11 cellular contexts compared by ENCODE assay signal in genomic region chr16:57374925-57375465, GRCh38. TPM values are rescaled to one million over a fixed set of nuclear protein-coding genes. Genes with fewer than 3 reads are reported as not detected.
DNase-seq lines count a peak whose midpoint lies in the region; ATAC-seq, FAIRE-seq and TF ChIP-seq lines count a peak whose summit lies in the region.
"Not testable (repeated sequence)": the region's sequence is repeated elsewhere in the genome, so short reads cannot be mapped to it uniquely, and the experiment has no call there.
"Had no signal": no experiment of that assay in that cellular context is flagged by ENCODE, and none has a peak within 500 bp of the region (broad histone marks: within the 10 kb centered on the region; RNA-seq: fewer than 3 reads in every experiment).

No MANE protein-coding gene starts in this region.

- H3K9me3 Mint-ChIP-seq in chondrocyte (ENCODE audit: low read depth) = not testable (repeated sequence)

- POLR2A ChIA-PET in HepG2 (lab: Yijun Ruan, JAX) = interaction anchor here (3.2 to 7.7 kb wide), 2 partner anchors 43 to 72 kb away, joined by 39 to 303 read pairs; no protein-coding TSS in a partner anchor

- TF ChIP-seq RAD21 in HepG2 (CRISPR knock-in tag; IDR thresholded peaks at IDR 0.05) = not testable (repeated sequence)

- not testable (repeated sequence) for H2AFZ ChIP-seq in HepG2 (ENCODE audit: low read length)

- H3K4me1 Mint-ChIP-seq in chondrocyte (ENCODE audit: low read depth) = peaks cover 51% of the 10 kb centered on the region

- H3K36me3 Mint-ChIP-seq in chondrocyte (ENCODE audit: low read depth) = not testable (repeated sequence)

- CTCF ChIA-PET in HepG2 (lab: Yijun Ruan, JAX; ENCODE audit: low intra/inter-chr PET ratio, low total read pairs) = not testable (repeated sequence)

- in situ Hi-C loops in HepG2 (cut with HindIII; ENCODE audit: extremely low pct_ligation_motif_present, low pct_unique_long_range_greater_than_20kb) = loop anchor here (5.0 kb wide), 1 partner anchor 73 kb away; no protein-coding TSS in a partner anchor

- H3K36me3 ChIP-seq in adipocyte (ENCODE audit: control insufficient read depth, insufficient read depth, low read length, severe bottlenecking); esophagus squamous epithelium; psoas muscle (ENCODE audit: insufficient read depth in 1 of 2, low read depth in 1 of 2); thoracic aorta: not testable (repeated sequence)
- peaks cover 11 to 25% of the 10 kb centered on the region in 2 experiments for H3K36me3 ChIP-seq in HepG2 (replicated peaks in 1 of 2; ENCODE audit: control insufficient read depth in 1 of 2, insufficient read depth in 2 of 2, low read length in 2 of 2)

- not testable (repeated sequence) for TF ChIP-seq POLR2A in esophagus squamous epithelium (IDR thresholded peaks at IDR 0.05); HepG2 (IDR thresholded peaks at IDR 0.05; ENCODE audit: insufficient read depth in 1 of 2, low read depth in 2 of 2, low read length in 2 of 2)

- intact Hi-C loops in esophagus squamous epithelium (cut with DNase I); HepG2 (cut with micrococcal nuclease; ENCODE audit: unreplicated experiment); psoas muscle (cut with DNase I): not testable (repeated sequence)

- H3K9me3 ChIP-seq in adipocyte (ENCODE audit: control insufficient read depth, low read length); esophagus squamous epithelium; HepG2 (ENCODE audit: low read length); psoas muscle; thoracic aorta: not testable (repeated sequence)

- WGBS in esophagus squamous epithelium, 2 donors = 77% methylated on average over 8 of the region's 8 CpGs
- 93% methylated on average over 8 of the region's 8 CpGs for WGBS in HepG2 (ENCODE audit: low lambda C conversion rate)
- WGBS in psoas muscle, 3 donors = 85 to 88% (median 86%) methylated on average over 8 of the region's 8 CpGs

- H3K27ac ChIP-seq in esophagus squamous epithelium = peak overlapping the region in 3 of 4 donors; percentile 87 to 91 (median 89)
- H3K27ac ChIP-seq in HepG2 (ENCODE audit: extremely low read length, insufficient read depth, low read length) = peak overlapping the region; percentile 99
- not testable (repeated sequence) for H3K27ac ChIP-seq in psoas muscle
- peak overlapping the region; percentile 98 for H3K27ac ChIP-seq in thoracic aorta

- not testable (repeated sequence) for H4K20me1 ChIP-seq in HepG2 (ENCODE audit: insufficient read depth, low read length)

- ATAC-seq in HepG2; psoas muscle; thoracic aorta (ENCODE audit: insufficient number of reproducible peaks, low FRiP score, low read depth): not testable (repeated sequence)

- H3K4me2 ChIP-seq in HepG2 (ENCODE audit: low read depth, low read length) = peak overlapping the region; percentile 98

- H3K9ac ChIP-seq in adipocyte (ENCODE audit: low read length); HepG2 (ENCODE audit: insufficient read depth, low read depth, low read length): not testable (repeated sequence)

- TF ChIP-seq EP300 in HepG2 (IDR thresholded peaks at IDR 0.05; ENCODE audit: low read depth in 2 of 2, low read length in 2 of 2); HepG2 (CRISPR knock-in tag; IDR thresholded peaks at IDR 0.05; ENCODE audit: borderline replicate concordance): not testable (repeated sequence)

- BruUV-seq in HepG2 (replicated peaks; lab: Mats Ljungman, UMichigan) = not testable (repeated sequence)

- H3K27me3 ChIP-seq in adipocyte (replicated peaks; ENCODE audit: control insufficient read depth, insufficient read depth, low read length); esophagus squamous epithelium; HepG2 (ENCODE audit: control insufficient read depth in 1 of 2, insufficient read depth in 2 of 2, low read length in 2 of 2); psoas muscle (ENCODE audit: insufficient read depth in 3 of 3, low read length in 2 of 3); thoracic aorta (replicated peaks; ENCODE audit: insufficient read depth): not testable (repeated sequence)

- not testable (repeated sequence) for TF ChIP-seq CTCF in chondrocyte (IDR thresholded peaks at IDR 0.05); esophagus squamous epithelium (IDR thresholded peaks at IDR 0.05); HepG2 (CRISPR knock-in tag; IDR thresholded peaks at IDR 0.05); psoas muscle (IDR thresholded peaks at IDR 0.05); thoracic aorta (IDR thresholded peaks at IDR 0.05)

- not testable (repeated sequence) for FAIRE-seq in HepG2 (lab: Jason Lieb, UNC)

- H3K27me3 Mint-ChIP-seq in chondrocyte (ENCODE audit: low read depth) = not testable (repeated sequence)

- not testable (repeated sequence) for H3K27ac Mint-ChIP-seq in chondrocyte (ENCODE audit: unreplicated experiment)

- H3K4me1 ChIP-seq in adipocyte (ENCODE audit: control insufficient read depth, insufficient read depth, low read length) (peaks cover 34% of the 10 kb centered on the region), esophagus squamous epithelium (peaks cover 19 to 85% (median 50%) of the 10 kb centered on the region in 3 donors), HepG2 (ENCODE audit: insufficient read depth, low read length) (peaks cover 78% of the 10 kb centered on the region), thoracic aorta (ENCODE audit: control insufficient read depth in 1 of 2, low read depth in 2 of 2) (peaks cover 21 to 69% of the 10 kb centered on the region in 2 donors)
- not testable (repeated sequence) for H3K4me1 ChIP-seq in psoas muscle

- DNase-seq in adipocyte (ENCODE audit: low read depth); chondrocyte (ENCODE audit: low spot score); esophagus squamous epithelium (lab: John Stamatoyannopoulos, UW); HepG2 (ENCODE audit: low spot score); psoas muscle; thoracic aorta (ENCODE audit: low spot score): not testable (repeated sequence)

- H3K4me3 Mint-ChIP-seq in chondrocyte (ENCODE audit: unreplicated experiment) = peak overlapping the region; percentile 25

- H3K79me2 ChIP-seq in HepG2 (ENCODE audit: insufficient read depth, low read length) = peaks cover 55% of the 10 kb centered on the region

- H3K4me3 ChIP-seq in adipocyte (ENCODE audit: low read length) = peak overlapping the region; percentile 8
- H3K4me3 ChIP-seq in esophagus squamous epithelium = peak overlapping the region in 1 of 4 donors; percentile 66
- H3K4me3 ChIP-seq in HepG2 (replicated peaks in 1 of 3; ENCODE audit: insufficient read depth in 1 of 3, low read depth in 2 of 3, low read length in 3 of 3) = not testable (repeated sequence)
- peak overlapping the region; percentile 66 for H3K4me3 ChIP-seq in psoas muscle
- peak overlapping the region; percentile 85 for H3K4me3 ChIP-seq in thoracic aorta

RNA-seq across cellular contexts. Expression of gene CX3CL1, which starts 2.7 kb away (rescaled TPM):
- total RNA-seq in chondrocyte (11.2 to 47.9 TPM (median 46.0 TPM) in 3 replicates), esophagus squamous epithelium (10 to 100 TPM in 1 of 4 donors, 1 to 10 TPM in 3; 3.3 to 14.8 (median 7.4) TPM), HepG2 (2016; rRNA removed; fragmentation: Illumina TruSeq; extraction: Trizol) (23.4 and 57.3 TPM in 2 replicates), psoas muscle (10 to 100 TPM in 2 of 4 donors, 1 to 10 TPM in 2; 3.8 to 13.5 (median 9.1) TPM), thoracic aorta (100 to 1,000 TPM; 106 to 117 TPM)
- total RNA-seq in HepG2 (2016; cell fraction: cytosol; rRNA removed; fragmentation: Illumina TruSeq; extraction: Trizol; ENCODE audit: low read depth) = 7.3 and 8.2 TPM in 2 replicates
- 21.6 and 59.9 TPM in 2 replicates for total RNA-seq in HepG2 (2016; cell fraction: insoluble cytoplasmic fraction; rRNA removed; fragmentation: Illumina TruSeq; extraction: Trizol)
- total RNA-seq in HepG2 (2016; cell fraction: membrane; rRNA removed; fragmentation: Illumina TruSeq; extraction: Trizol) = 22.2 and 22.7 TPM in 2 replicates
- total RNA-seq in HepG2 (2016; cell fraction: nucleus; rRNA removed; fragmentation: Illumina TruSeq; extraction: Trizol) = 62.3 and 70.4 TPM in 2 replicates
- polyA plus RNA-seq in HepG2 (2011; rRNA removed) (60.8 and 96.8 TPM in 2 replicates), psoas muscle (1 to 10 TPM; 3.3 to 6.2 (median 4.5) TPM)
- 56.4 and 56.5 TPM in 2 replicates for polyA plus RNA-seq in HepG2 (2011; cell fraction: cytosol; rRNA removed)
- 79.9 and 86.1 TPM in 2 replicates for polyA plus RNA-seq in HepG2 (2011; cell fraction: nucleus; rRNA removed)
- 41.7 and 72.2 TPM in 2 replicates for polyA plus RNA-seq in HepG2 (2012)
- polyA plus RNA-seq in HepG2 (2016; cell fraction: cytosol; fragmentation: Illumina TruSeq; extraction: Trizol; ENCODE audit: low read depth) = 7.2 and 7.4 TPM in 2 replicates
- polyA plus RNA-seq in HepG2 (2016; cell fraction: insoluble cytoplasmic fraction; fragmentation: Illumina TruSeq; extraction: Trizol; ENCODE audit: low read depth) = 27.9 and 36.9 TPM in 2 replicates
- polyA plus RNA-seq in HepG2 (2016; cell fraction: membrane; fragmentation: Illumina TruSeq; extraction: Trizol; ENCODE audit: low read depth) = 15.0 and 15.2 TPM in 2 replicates
- 134 and 147 TPM in 2 replicates for polyA plus RNA-seq in HepG2 (2016; cell fraction: nucleus; fragmentation: Illumina TruSeq; extraction: Trizol; ENCODE audit: insufficient read depth, low read depth)
- polyA minus RNA-seq in HepG2 (2011; rRNA and poly(A)+ RNA removed; ENCODE audit: low replicate concordance) = 0.19 and 92.7 TPM in 2 replicates
- 36.8 and 44.2 TPM in 2 replicates for polyA minus RNA-seq in HepG2 (2011; cell fraction: cytosol; rRNA and poly(A)+ RNA removed)
- 38.0 and 38.2 TPM in 2 replicates for polyA minus RNA-seq in HepG2 (2011; cell fraction: nucleus; rRNA and poly(A)+ RNA removed)
- total RNA-seq: A673; Caco-2; CD8-positive, alpha-beta memory T cell had no signal
- polyA plus RNA-seq: CD8-positive, alpha-beta memory T cell had no signal

RNA-seq across cellular contexts. Expression of gene CCL22, which starts 16.4 kb away (rescaled TPM):
- not detected in 3 replicates for total RNA-seq in chondrocyte
- 1 to 10 TPM in 1 of 4 donors, under 1 TPM in 3; 0.09 to 1.6 (median 0.38) TPM for total RNA-seq in esophagus squamous epithelium
- total RNA-seq in HepG2 (2016; rRNA removed; fragmentation: Illumina TruSeq; extraction: Trizol) = 0.06 TPM in 1 of 2 replicates, not detected in the other
- not detected in 2 replicates for total RNA-seq in HepG2 (2016; cell fraction: cytosol; rRNA removed; fragmentation: Illumina TruSeq; extraction: Trizol; ENCODE audit: low read depth)
- 0.06 and 0.09 TPM in 2 replicates for total RNA-seq in HepG2 (2016; cell fraction: insoluble cytoplasmic fraction; rRNA removed; fragmentation: Illumina TruSeq; extraction: Trizol)
- not detected in 2 replicates for total RNA-seq in HepG2 (2016; cell fraction: membrane; rRNA removed; fragmentation: Illumina TruSeq; extraction: Trizol)
- total RNA-seq in HepG2 (2016; cell fraction: nucleus; rRNA removed; fragmentation: Illumina TruSeq; extraction: Trizol) = 0.16 TPM in 1 of 2 replicates, not detected in the other
- polyA plus RNA-seq in HepG2 (2011; rRNA removed) = 0.04 TPM in 1 of 2 replicates, not detected in the other
- polyA plus RNA-seq in HepG2 (2011; cell fraction: cytosol; rRNA removed) = 0.01 and 0.04 TPM in 2 replicates
- polyA plus RNA-seq in HepG2 (2011; cell fraction: nucleus; rRNA removed) = 0.03 TPM in 1 of 2 replicates, not detected in the other
- polyA plus RNA-seq in HepG2 (2012) = 0.04 TPM in 1 of 2 replicates, not detected in the other
- 0.05 TPM in 1 of 2 replicates, not detected in the other for polyA plus RNA-seq in HepG2 (2016; cell fraction: cytosol; fragmentation: Illumina TruSeq; extraction: Trizol; ENCODE audit: low read depth)
- polyA plus RNA-seq in HepG2 (2016; cell fraction: insoluble cytoplasmic fraction; fragmentation: Illumina TruSeq; extraction: Trizol; ENCODE audit: low read depth) = 0.17 TPM in 1 of 2 replicates, not detected in the other
- polyA plus RNA-seq in HepG2 (2016; cell fraction: membrane; fragmentation: Illumina TruSeq; extraction: Trizol; ENCODE audit: low read depth) = 0.06 TPM in 1 of 2 replicates, not detected in the other
- 0.25 TPM in 1 of 2 replicates, not detected in the other for polyA plus RNA-seq in HepG2 (2016; cell fraction: nucleus; fragmentation: Illumina TruSeq; extraction: Trizol; ENCODE audit: insufficient read depth, low read depth)
- polyA minus RNA-seq in HepG2 (2011; rRNA and poly(A)+ RNA removed; ENCODE audit: low replicate concordance) = 0.07 TPM in 1 of 2 replicates, not detected in the other
- polyA minus RNA-seq in HepG2 (2011; cell fraction: cytosol; rRNA and poly(A)+ RNA removed) = not detected in 2 replicates
- not detected in 2 replicates for polyA minus RNA-seq in HepG2 (2011; cell fraction: nucleus; rRNA and poly(A)+ RNA removed)
- under 1 TPM in 1 of 4 donors, not detected in 3; 0.12 TPM for total RNA-seq in psoas muscle
- polyA plus RNA-seq in psoas muscle = under 1 TPM in 1 of 3 donors, not detected in 2; 0.04 TPM
- total RNA-seq in thoracic aorta = not detected
- total RNA-seq: A673, H1, HT-29 had no signal
- polyA plus RNA-seq: CD8-positive, alpha-beta memory T cell; H1 had no signal

RNA-seq across cellular contexts. Expression of gene CCL17, which starts 29.6 kb away (rescaled TPM):
- total RNA-seq in chondrocyte (not detected in 3 replicates), esophagus squamous epithelium (1 to 10 TPM in 1 of 4 donors, under 1 TPM in 1, not detected in 2; 0.64 to 1.3 TPM), HepG2 (2016; rRNA removed; fragmentation: Illumina TruSeq; extraction: Trizol) (not detected in 2 replicates), psoas muscle (not detected), thoracic aorta (not detected)
- not detected in 2 replicates for total RNA-seq in HepG2 (2016; cell fraction: cytosol; rRNA removed; fragmentation: Illumina TruSeq; extraction: Trizol; ENCODE audit: low read depth)
- not detected in 2 replicates for total RNA-seq in HepG2 (2016; cell fraction: insoluble cytoplasmic fraction; rRNA removed; fragmentation: Illumina TruSeq; extraction: Trizol)
- total RNA-seq in HepG2 (2016; cell fraction: membrane; rRNA removed; fragmentation: Illumina TruSeq; extraction: Trizol) = not detected in 2 replicates
- not detected in 2 replicates for total RNA-seq in HepG2 (2016; cell fraction: nucleus; rRNA removed; fragmentation: Illumina TruSeq; extraction: Trizol)
- polyA plus RNA-seq in HepG2 (2011; rRNA removed) (not detected in 2 replicates), psoas muscle (under 1 TPM in 1 of 3 donors, not detected in 2; 0.20 TPM)
- not detected in 2 replicates for polyA plus RNA-seq in HepG2 (2011; cell fraction: cytosol; rRNA removed)
- polyA plus RNA-seq in HepG2 (2011; cell fraction: nucleus; rRNA removed) = not detected in 2 replicates
- polyA plus RNA-seq in HepG2 (2012) = not detected in 2 replicates
- polyA plus RNA-seq in HepG2 (2016; cell fraction: cytosol; fragmentation: Illumina TruSeq; extraction: Trizol; ENCODE audit: low read depth) = not detected in 2 replicates
- not detected in 2 replicates for polyA plus RNA-seq in HepG2 (2016; cell fraction: insoluble cytoplasmic fraction; fragmentation: Illumina TruSeq; extraction: Trizol; ENCODE audit: low read depth)
- not detected in 2 replicates for polyA plus RNA-seq in HepG2 (2016; cell fraction: membrane; fragmentation: Illumina TruSeq; extraction: Trizol; ENCODE audit: low read depth)
- not detected in 2 replicates for polyA plus RNA-seq in HepG2 (2016; cell fraction: nucleus; fragmentation: Illumina TruSeq; extraction: Trizol; ENCODE audit: insufficient read depth, low read depth)
- not detected in 2 replicates for polyA minus RNA-seq in HepG2 (2011; rRNA and poly(A)+ RNA removed; ENCODE audit: low replicate concordance)
- polyA minus RNA-seq in HepG2 (2011; cell fraction: cytosol; rRNA and poly(A)+ RNA removed) = not detected in 2 replicates
- polyA minus RNA-seq in HepG2 (2011; cell fraction: nucleus; rRNA and poly(A)+ RNA removed) = not detected in 2 replicates
- total RNA-seq: A673, Caco-2, H1, HT-29 had no signal
- polyA plus RNA-seq: CD8-positive, alpha-beta memory T cell; H1 had no signal
